13 cellular contexts compared by ENCODE assay signal in genomic region chr1:201850053-201850397, GRCh38. TPM values are rescaled to one million over a fixed set of nuclear protein-coding genes. Genes with fewer than 3 reads are reported as not detected.
DNase-seq lines count a peak whose midpoint lies in the region; ATAC-seq and TF ChIP-seq lines count a peak whose summit lies in the region.
"Had no signal": no experiment of that assay in that cellular context is flagged by ENCODE, and none has a peak within 500 bp of the region (broad histone marks: within the 10 kb centered on the region; RNA-seq: fewer than 3 reads in every experiment).

No MANE protein-coding gene starts in this region.

- DNase-seq in AG08395 (ENCODE audit: low spot score), result peak; percentile 83
- DNase-seq in NCI-H226, result peak; percentile 92
- peak; percentile 65 for DNase-seq in epithelial cell of esophagus (ENCODE audit: low read depth)
- DNase-seq in mesothelial cell of epicardium (ENCODE audit: low spot score in 2 of 2, unreplicated experiment in 2 of 2), result no peak
- no peak for DNase-seq in DMS 273 treated with DMSO at 0.1 percent for 48 hours (lab: John Stamatoyannopoulos, UW)
- no peak for DNase-seq in activated T-cell treated with anti-CD3 and anti-CD28 coated beads, Interleukin-2, amount 50 U/mL, for 4 hours
- DNase-seq: Caco-2; SIG-M5; stimulated activated CD4-positive, alpha-beta T cell treated with anti-CD3 and anti-CD28 coated beads, Interleukin-4, amount 100 ng/mL, for 1 hour had no signal

- H3K4me3 Mint-ChIP-seq in mesothelial cell of epicardium, result no peak overlapping the region
- H3K4me3 Mint-ChIP-seq in activated T-cell treated with anti-CD3 and anti-CD28 coated beads, Interleukin-2, amount 50 U/mL, for 4 hours, result no peak overlapping the region
- H3K4me3 Mint-ChIP-seq: activated T-helper 1 cell treated with anti-CD3 and anti-CD28 coated beads, Interleukin-12 subunit alpha, Interleukin-12 subunit beta, Interleukin-2, Interleukin-4 antibody, amounts not matched to agents 30 ng/mL and 10 ng/mL and 1 ng/mL, durations not matched to agents 14 hours and 24 hours and 36 hours; IgD-negative memory B cell had no signal

- peaks cover 36% of the 10 kb centered on the region for H3K36me3 Mint-ChIP-seq in mesothelial cell of epicardium
- H3K36me3 Mint-ChIP-seq in activated T-cell treated with anti-CD3 and anti-CD28 coated beads, Interleukin-2, amount 50 U/mL, for 4 hours (ENCODE audit: insufficient read depth), result peaks cover 38% of the 10 kb centered on the region

- no peak for ATAC-seq in GM21367 (IDR thresholded peaks at IDR 0.05; ENCODE audit: unreplicated experiment)
- no peak for ATAC-seq in HG03280 (IDR thresholded peaks at IDR 0.05; ENCODE audit: unreplicated experiment)
- ATAC-seq in activated T-cell treated with anti-CD3 and anti-CD28 coated beads, Interleukin-2, amount 50 U/mL, for 4 hours, result no peak

- H3K9me3 Mint-ChIP-seq in mesothelial cell of epicardium, result no peaks in the 10 kb centered on the region
- no peaks in the 10 kb centered on the region for H3K9me3 Mint-ChIP-seq in activated T-cell treated with anti-CD3 and anti-CD28 coated beads, Interleukin-2, amount 50 U/mL, for 4 hours
- H3K9me3 Mint-ChIP-seq: activated T-helper 1 cell treated with anti-CD3 and anti-CD28 coated beads, Interleukin-12 subunit alpha, Interleukin-12 subunit beta, Interleukin-2, Interleukin-4 antibody, amounts not matched to agents 30 ng/mL and 10 ng/mL and 1 ng/mL, durations not matched to agents 14 hours and 24 hours and 36 hours; IgD-negative memory B cell had no signal

- H3K27me3 Mint-ChIP-seq in mesothelial cell of epicardium (ENCODE audit: low read depth), result no peaks in the 10 kb centered on the region
- H3K27me3 Mint-ChIP-seq in activated T-cell treated with anti-CD3 and anti-CD28 coated beads, Interleukin-2, amount 50 U/mL, for 4 hours (ENCODE audit: low read depth), result no peaks in the 10 kb centered on the region
- H3K27me3 Mint-ChIP-seq: IgD-negative memory B cell had no signal

- peaks cover 11% of the 10 kb centered on the region for H3K4me1 Mint-ChIP-seq in mesothelial cell of epicardium
- peaks cover 5% of the 10 kb centered on the region for H3K4me1 Mint-ChIP-seq in activated T-cell treated with anti-CD3 and anti-CD28 coated beads, Interleukin-2, amount 50 U/mL, for 4 hours (ENCODE audit: low read depth)

- H3K4me3 ChIP-seq in epithelial cell of esophagus (ENCODE audit: low read length), result no peak overlapping the region

- TF ChIP-seq CTCF in epithelial cell of esophagus (IDR thresholded peaks at IDR 0.05; ENCODE audit: insufficient read depth, low read depth, low read length, missing control alignments) (no peak), mesothelial cell of epicardium (IDR thresholded peaks at IDR 0.05; ENCODE audit: unreplicated experiment) (no peak)

- H3K27ac Mint-ChIP-seq in mesothelial cell of epicardium, result peak overlapping the region; percentile 81
- H3K27ac Mint-ChIP-seq: activated T-helper 1 cell treated with anti-CD3 and anti-CD28 coated beads, Interleukin-12 subunit alpha, Interleukin-12 subunit beta, Interleukin-2, Interleukin-4 antibody, amounts not matched to agents 30 ng/mL and 10 ng/mL and 1 ng/mL, durations not matched to agents 14 hours and 24 hours and 36 hours; IgD-negative memory B cell had no signal

RNA-seq across cellular contexts. Expression of gene IPO9, which starts 21.1 kb away (rescaled TPM):
- total RNA-seq in mesothelial cell of epicardium, result 80.1 to 87.8 TPM (median 84.9 TPM) in 3 replicates
- 10 to 100 TPM; 45.4 to 48.3 (median 46.9) TPM for total RNA-seq in activated T-cell treated with anti-CD3 and anti-CD28 coated beads, Interleukin-2, amount 50 U/mL, for 4 hours

RNA-seq across cellular contexts. Expression of gene SHISA4, which starts 38.7 kb away (rescaled TPM):
- total RNA-seq in mesothelial cell of epicardium, result 8.3 to 11.5 TPM (median 9.8 TPM) in 3 replicates
- under 1 TPM; 0.19 to 0.40 (median 0.37) TPM for total RNA-seq in activated T-cell treated with anti-CD3 and anti-CD28 coated beads, Interleukin-2, amount 50 U/mL, for 4 hours

Comparison
In these comparisons a context has a peak if more than half of its experiments do, and no peak if none do; other contexts are left out.
1. DNase-seq: peak in AG08395 (single experiment), NCI-H226 (single experiment) and epithelial cell of esophagus (single experiment); none in mesothelial cell of epicardium (0 of 2), DMS 273 treated with DMSO at 0.1 percent for 48 hours (single experiment) and activated T-cell treated with anti-CD3 and anti-CD28 coated beads, Interleukin-2, amount 50 U/mL, for 4 hours (single experiment).